9 cellular contexts compared by ENCODE assay signal in the genomic region with DNA sequence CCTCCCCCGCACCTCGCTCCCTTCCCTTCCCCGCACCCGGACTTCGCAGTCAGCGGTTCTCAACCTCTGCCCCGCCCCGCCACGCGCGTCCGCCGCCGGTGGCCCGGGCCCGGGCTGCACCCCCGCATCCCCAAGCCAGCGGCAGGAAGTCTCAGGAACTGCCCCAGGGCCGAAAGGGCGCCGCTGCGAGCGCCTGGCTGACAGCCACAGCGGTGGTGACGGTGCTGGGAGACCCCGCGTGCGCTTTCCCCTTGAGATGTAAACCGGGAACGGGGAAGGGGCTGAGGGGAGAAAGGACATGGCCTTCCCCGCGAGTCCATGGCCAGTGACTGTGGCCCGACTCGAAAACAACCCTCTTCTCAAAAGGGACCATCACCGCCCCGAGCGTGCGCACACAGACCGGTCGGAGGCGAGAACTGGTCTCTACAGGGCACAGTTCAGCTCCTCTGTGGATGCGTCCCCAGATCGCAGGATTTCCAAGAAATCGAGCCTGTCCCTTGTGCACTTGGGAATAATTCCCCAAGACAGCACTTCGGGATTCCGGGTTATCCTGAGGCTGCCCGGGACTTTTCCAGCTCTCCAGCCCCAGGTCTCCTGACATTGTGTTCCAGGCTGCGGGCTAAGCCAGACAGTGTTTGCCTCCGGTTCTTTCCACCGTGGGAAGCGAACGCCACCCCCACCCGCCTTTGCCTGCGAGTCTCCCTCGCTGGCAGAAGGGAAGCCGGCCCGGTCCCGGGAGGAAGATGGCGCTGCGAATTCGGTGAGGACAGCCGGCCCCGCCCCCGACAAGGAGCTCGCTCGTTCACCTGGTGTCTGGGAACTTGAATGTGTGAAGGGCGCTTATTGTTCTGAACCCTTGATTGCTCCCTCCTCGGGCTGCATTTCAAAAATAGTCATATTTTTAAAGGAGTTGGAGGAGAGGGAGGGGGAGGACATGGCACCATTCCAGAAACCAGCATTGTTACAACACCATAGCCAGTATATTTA. TPM values are rescaled to one million over a fixed set of nuclear protein-coding genes. Genes with fewer than 3 reads are reported as not detected.
DNase-seq lines count a peak whose midpoint lies in the region; ATAC-seq and TF ChIP-seq lines count a peak whose summit lies in the region.
"Had no signal": no experiment of that assay in that cellular context is flagged by ENCODE, and none has a peak within 500 bp of the region (broad histone marks: within the 10 kb centered on the region; RNA-seq: fewer than 3 reads in every experiment).

No MANE protein-coding gene starts in this region.

- peaks cover 4 to 16% of the 10 kb centered on the region in 2 donors for H3K4me1 ChIP-seq in left lung
- H3K4me1 ChIP-seq: BLaER1 had no signal

- H3K36me3 ChIP-seq in left lung = no peaks in the 10 kb centered on the region
- H3K36me3 ChIP-seq: BLaER1 had no signal

- DNase-seq in NCI-H2081 (lab: John Stamatoyannopoulos, UW) (peak; percentile 90), NCI-H2081 treated with DMSO at 0.1 percent for 48 hours (lab: John Stamatoyannopoulos, UW) (no peak), NCI-H524 (lab: John Stamatoyannopoulos, UW) (peak; percentile 86 to 93), dermis blood vessel endothelial cell (peak; percentile 66), left lung (peak; percentile 70 to 90), superior temporal gyrus (ENCODE audit: extremely low spot score) (peak; percentile 57)

- H3K27ac ChIP-seq in left lung = peak overlapping the region; percentile 67 to 72
- H3K27ac ChIP-seq: BLaER1 had no signal

- H3K9me3 ChIP-seq in left lung = no peaks in the 10 kb centered on the region

- peaks cover 28 to 56% of the 10 kb centered on the region in 2 donors for H3K27me3 ChIP-seq in left lung
- H3K27me3 ChIP-seq: BLaER1 had no signal

- intact Hi-C loops in left lung (cut with DNase I) = no loop called here

- H3K4me3 ChIP-seq in left lung = peak overlapping the region; percentile 29 to 48
- H3K4me3 ChIP-seq: BLaER1 had no signal

- ATAC-seq in left lung (peak; percentile 52), HG02973 (IDR thresholded peaks at IDR 0.05; ENCODE audit: unreplicated experiment) (no peak), GM21367 (IDR thresholded peaks at IDR 0.05; ENCODE audit: unreplicated experiment) (no peak)

- TF ChIP-seq CTCF in left lung (IDR thresholded peaks at IDR 0.05) = no peak

RNA-seq across cellular contexts. Expression of gene LRATD1, which starts 2.7 kb away (rescaled TPM):
- total RNA-seq in dermis blood vessel endothelial cell = 1.7 and 2.4 TPM in 2 replicates
- 1 to 10 TPM; 3.3 to 7.1 TPM for total RNA-seq in left lung
